7 cellular contexts compared by ENCODE assay signal in genomic region chr7:43734575-43735332, GRCh38. TPM values are rescaled to one million over a fixed set of nuclear protein-coding genes. Genes with fewer than 3 reads are reported as not detected.
A peak's percentile ranks its signal among the peaks of the same experiment; 100 is the strongest.
DNase-seq lines count a peak whose midpoint lies in the region; ATAC-seq and TF ChIP-seq lines count a peak whose summit lies in the region.
"Not testable (repeated sequence)": the region's sequence is repeated elsewhere in the genome, so short reads cannot be mapped to it uniquely, and the experiment has no call there.

No MANE protein-coding gene starts in this region.

- peak overlapping the region; percentile 21 for H2AFZ ChIP-seq in neural progenitor cell (replicated peaks)

- not testable (repeated sequence) for H3K36me3 ChIP-seq in CD4-positive, alpha-beta memory T cell (ENCODE audit: insufficient read depth, low read length); neural progenitor cell

- H3K27ac Mint-ChIP-seq in CD4-positive, alpha-beta memory T cell: peak overlapping the region in 4 of 7 donors; percentile 5 to 68 (median 42)
- not testable (repeated sequence) for H3K27ac Mint-ChIP-seq in activated CD4-positive, alpha-beta T cell treated with anti-CD3 and anti-CD28 coated beads for 36 hours; neural progenitor cell
- peak overlapping the region; percentile 62 for H3K27ac Mint-ChIP-seq in activated naive CD8-positive, alpha-beta T cell treated with anti-CD3 and anti-CD28 coated beads, Interleukin-2, amount 50 U/mL, for 24 hours

- not testable (repeated sequence) for H4K20me1 ChIP-seq in neural progenitor cell (ENCODE audit: low read depth)

- H3K27me3 ChIP-seq in CD4-positive, alpha-beta memory T cell (ENCODE audit: insufficient read depth, low read length); HL-60 (ENCODE audit: insufficient read depth, poor library complexity, severe bottlenecking); neural progenitor cell: not testable (repeated sequence)

- POLR2A ChIA-PET in CD4-positive, alpha-beta memory T cell (lab: Charles Lee; ENCODE audit: partially characterized antibody): not testable (repeated sequence)
- POLR2A ChIA-PET in activated CD4-positive, alpha-beta T cell treated with anti-CD3 and anti-CD28 coated beads for 36 hours (lab: Charles Lee): interaction anchor here (1.6 to 1.7 kb wide), 3 partner anchors 16 to 152 kb away, joined by 4 to 11 read pairs (median 5); partner anchors contain the start of gene STK17A

- H3K9me3 Mint-ChIP-seq in CD4-positive, alpha-beta memory T cell; activated CD4-positive, alpha-beta T cell treated with anti-CD3 and anti-CD28 coated beads for 36 hours (ENCODE audit: low read depth); activated naive CD8-positive, alpha-beta T cell treated with anti-CD3 and anti-CD28 coated beads, Interleukin-2, amount 50 U/mL, for 24 hours; neural progenitor cell: not testable (repeated sequence)

- H3K4me3 ChIP-seq in CD4-positive, alpha-beta memory T cell (ENCODE audit: low read length in 2 of 2); HL-60 (replicated peaks; ENCODE audit: insufficient read depth, low read length); neural progenitor cell: not testable (repeated sequence)

- not testable (repeated sequence) for H3K9ac ChIP-seq in neural progenitor cell

- TF ChIP-seq CTCF in HL-60 (IDR thresholded peaks at IDR 0.05; ENCODE audit: insufficient read depth, low read length); neural progenitor cell (IDR thresholded peaks at IDR 0.05): not testable (repeated sequence)

- not testable (repeated sequence) for H3K4me2 ChIP-seq in neural progenitor cell

- H3K9me3 ChIP-seq in CD4-positive, alpha-beta memory T cell (ENCODE audit: control insufficient read depth in 1 of 2, low read length in 2 of 2); neural progenitor cell (ENCODE audit: low read depth): not testable (repeated sequence)

- H3K27me3 Mint-ChIP-seq in CD4-positive, alpha-beta memory T cell; activated CD4-positive, alpha-beta T cell treated with anti-CD3 and anti-CD28 coated beads for 36 hours; activated naive CD8-positive, alpha-beta T cell treated with anti-CD3 and anti-CD28 coated beads, Interleukin-2, amount 50 U/mL, for 24 hours; neural progenitor cell (ENCODE audit: insufficient read depth, low read depth): not testable (repeated sequence)

- intact Hi-C loops in CD4-positive, alpha-beta memory T cell (cut with micrococcal nuclease); activated CD4-positive, alpha-beta T cell treated with anti-CD3 and anti-CD28 coated beads for 36 hours (cut with DNase I, micrococcal nuclease): not testable (repeated sequence)

- H3K36me3 Mint-ChIP-seq in CD4-positive, alpha-beta memory T cell; activated CD4-positive, alpha-beta T cell treated with anti-CD3 and anti-CD28 coated beads for 36 hours (ENCODE audit: low read depth); activated naive CD8-positive, alpha-beta T cell treated with anti-CD3 and anti-CD28 coated beads, Interleukin-2, amount 50 U/mL, for 24 hours (ENCODE audit: low read depth); neural progenitor cell: not testable (repeated sequence)

- not testable (repeated sequence) for H3F3A ChIP-seq in neural progenitor cell (ENCODE audit: low read depth)

- H3K27ac ChIP-seq in CD4-positive, alpha-beta memory T cell (ENCODE audit: low read depth, low read length); neural progenitor cell: not testable (repeated sequence)
- peak overlapping the region; percentile 60 for H3K27ac ChIP-seq in HL-60 (replicated peaks)

- not testable (repeated sequence) for H3K79me2 ChIP-seq in neural progenitor cell (ENCODE audit: low read depth)

- CTCF ChIA-PET in CD4-positive, alpha-beta memory T cell (lab: Charles Lee; ENCODE audit: partially characterized antibody): interaction anchor here (0.9 to 3.9 kb wide), 4 partner anchors 14 to 153 kb away, joined by 3 to 18 read pairs (median 6); partner anchors contain the start of gene STK17A
- CTCF ChIA-PET in activated CD4-positive, alpha-beta T cell treated with anti-CD3 and anti-CD28 coated beads for 36 hours (lab: Charles Lee): interaction anchor here (0.9 to 2.0 kb wide), 7 partner anchors 14 to 152 kb away, joined by 4 to 13 read pairs (median 4); partner anchors contain the start of gene STK17A

- DNase-seq in CD4-positive, alpha-beta memory T cell; activated naive CD8-positive, alpha-beta T cell treated with anti-CD3 and anti-CD28 coated beads, Interleukin-2, amount 50 U/mL, for 24 hours; neural progenitor cell (ENCODE audit: low spot score): not testable (repeated sequence)
- DNase-seq in HL-60 (ENCODE audit: low read depth in 1 of 2, low spot score in 1 of 2) (peak in 1 of 2 experiments; percentile 58), OCI-M1 (lab: John Stamatoyannopoulos, UW) (peak; percentile 86), left kidney (ENCODE audit: low read depth, low spot score) (peak; percentile 73)
- peak; percentile 20 for DNase-seq in activated CD4-positive, alpha-beta T cell treated with anti-CD3 and anti-CD28 coated beads for 36 hours

- H3K4me1 ChIP-seq in CD4-positive, alpha-beta memory T cell (ENCODE audit: insufficient read depth, low read length); neural progenitor cell: not testable (repeated sequence)

- H3K4me1 Mint-ChIP-seq in CD4-positive, alpha-beta memory T cell: not testable (repeated sequence)
- H3K4me1 Mint-ChIP-seq in activated CD4-positive, alpha-beta T cell treated with anti-CD3 and anti-CD28 coated beads for 36 hours: peaks cover 25% of the 10 kb centered on the region
- H3K4me1 Mint-ChIP-seq in activated naive CD8-positive, alpha-beta T cell treated with anti-CD3 and anti-CD28 coated beads, Interleukin-2, amount 50 U/mL, for 24 hours: peaks cover 29% of the 10 kb centered on the region
- peaks cover 19% of the 10 kb centered on the region for H3K4me1 Mint-ChIP-seq in neural progenitor cell

- ATAC-seq in activated CD4-positive, alpha-beta T cell treated with anti-CD3 and anti-CD28 coated beads for 36 hours; activated naive CD8-positive, alpha-beta T cell treated with anti-CD3 and anti-CD28 coated beads, Interleukin-2, amount 50 U/mL, for 24 hours: not testable (repeated sequence)

- peak overlapping the region in 6 of 8 donors; percentile 27 to 59 (median 40) for H3K4me3 Mint-ChIP-seq in CD4-positive, alpha-beta memory T cell
- not testable (repeated sequence) for H3K4me3 Mint-ChIP-seq in activated CD4-positive, alpha-beta T cell treated with anti-CD3 and anti-CD28 coated beads for 36 hours; activated naive CD8-positive, alpha-beta T cell treated with anti-CD3 and anti-CD28 coated beads, Interleukin-2, amount 50 U/mL, for 24 hours; neural progenitor cell

RNA-seq across cellular contexts. Expression of gene COA1, which starts 5.4 kb away (rescaled TPM):
- total RNA-seq in CD4-positive, alpha-beta memory T cell: 10 to 100 TPM; 52.0 to 53.2 TPM
- polyA plus RNA-seq in CD4-positive, alpha-beta memory T cell: 10 to 100 TPM; 43.7 to 56.4 TPM
- 10 to 100 TPM; 76.9 to 77.1 TPM for total RNA-seq in activated CD4-positive, alpha-beta T cell treated with anti-CD3 and anti-CD28 coated beads for 36 hours
- total RNA-seq in neural progenitor cell (ENCODE audit: low replicate concordance): 171 and 192 TPM in 2 replicates

RNA-seq across cellular contexts. Expression of gene BLVRA, which starts 23.7 kb away (rescaled TPM):
- 10 to 100 TPM; 18.1 to 19.3 TPM for total RNA-seq in CD4-positive, alpha-beta memory T cell
- 100 to 1,000 TPM in 1 of 2 donors, 10 to 100 TPM in 1; 72.0 to 105 TPM for polyA plus RNA-seq in CD4-positive, alpha-beta memory T cell
- 10 to 100 TPM; 16.0 to 31.2 TPM for total RNA-seq in activated CD4-positive, alpha-beta T cell treated with anti-CD3 and anti-CD28 coated beads for 36 hours
- 24.6 and 27.9 TPM in 2 replicates for total RNA-seq in neural progenitor cell (ENCODE audit: low replicate concordance)
